Comparison of ENCODE assay signal across 8 cellular contexts in the genomic region with DNA sequence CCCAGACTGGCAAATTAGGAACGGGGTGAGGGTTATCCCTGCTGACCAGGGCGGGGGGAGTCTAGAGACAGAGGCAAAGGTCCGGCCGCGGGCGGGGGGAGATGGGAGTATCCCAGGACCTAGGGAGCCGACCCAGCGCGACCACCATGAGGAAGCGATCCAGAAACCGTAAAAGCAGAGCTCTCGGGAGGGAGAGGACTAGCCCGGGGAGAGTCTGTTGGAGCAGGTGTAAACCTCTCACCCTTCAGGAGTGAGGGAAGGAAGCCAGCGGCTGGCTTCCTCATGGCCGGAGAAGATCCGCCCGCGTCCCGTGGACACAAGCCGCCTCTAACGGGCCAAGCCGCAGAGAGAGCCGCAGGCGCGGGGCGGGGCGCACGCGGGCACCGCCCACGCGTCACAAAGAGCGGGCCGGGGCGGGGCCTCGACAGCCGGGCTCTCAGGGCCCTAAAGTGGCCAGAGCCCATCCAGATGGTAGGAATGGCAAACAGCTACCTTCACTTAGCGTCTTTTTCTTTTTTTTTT. TPM values are rescaled to one million over a fixed set of nuclear protein-coding genes. Genes with fewer than 3 reads are reported as not detected.
DNase-seq lines count a peak whose midpoint lies in the region; ATAC-seq and TF ChIP-seq lines count a peak whose summit lies in the region.

A gene (minus strand): TSS at position 350 of the 522 bp plus-strand sequence. CDS start 66 bp downstream, at position 284.

- no peak within 1 kb of the TSS for H4K8ac ChIP-seq in neuronal stem cell (ENCODE audit: low read depth, low read length)

- peak within 1 kb of the TSS; percentile 63 for H3K4me3 Mint-ChIP-seq in activated naive CD4-positive, alpha-beta T cell treated with anti-CD3 and anti-CD28 coated beads, Interleukin-2, amount 10 ng/mL, durations not matched to agents 7 days and 5 days

- peaks cover 20% of the 10 kb centered on the region for H3K9me3 Mint-ChIP-seq in activated naive CD4-positive, alpha-beta T cell treated with anti-CD3 and anti-CD28 coated beads, Interleukin-2, amount 10 ng/mL, durations not matched to agents 7 days and 5 days

- no peaks in the 10 kb centered on the region for H3F3A ChIP-seq in PC-3 (ENCODE audit: low read length, unreplicated experiment)

- no peak within 1 kb of the TSS for H3K4ac ChIP-seq in neuronal stem cell (ENCODE audit: low read length)

- no peak for TF ChIP-seq CTCF in PC-3 (conservative IDR thresholded peaks at IDR 0.05; ENCODE audit: low read depth, low read length)

- no peaks in the 10 kb centered on the region for H3K4me1 ChIP-seq in neuronal stem cell (ENCODE audit: control insufficient read depth in 2 of 2, insufficient read depth in 1 of 2, low read depth in 1 of 2, low read length in 2 of 2)
- no peaks in the 10 kb centered on the region for H3K4me1 ChIP-seq in PC-3 (ENCODE audit: insufficient read depth, low read length)

- H4K20me1 ChIP-seq in PC-3 (ENCODE audit: low read length) = no peaks in the 10 kb centered on the region

- H2BK12ac ChIP-seq in neuronal stem cell (ENCODE audit: low read length) = no peak within 1 kb of the TSS

- no peaks in the 10 kb centered on the region for H3K79me2 ChIP-seq in PC-3 (ENCODE audit: low read length)

- H3K23ac ChIP-seq in neuronal stem cell (ENCODE audit: low read depth, low read length, poor library complexity) = peak within 1 kb of the TSS; percentile 22

- H3K27me3 ChIP-seq in neuronal stem cell (ENCODE audit: control insufficient read depth in 3 of 3, insufficient read depth in 3 of 3, low read depth in 1 of 3, low read length in 3 of 3) (no peaks in the 10 kb centered on the region), PC-3 (ENCODE audit: low read length) (no peaks in the 10 kb centered on the region)

- no peak within 1 kb of the TSS for H3K27ac ChIP-seq in neuronal stem cell (replicated peaks; ENCODE audit: low read length)
- no peak within 1 kb of the TSS for H3K27ac ChIP-seq in PC-3 (ENCODE audit: low read length)

- H3K9me2 ChIP-seq in PC-3 (replicated peaks; ENCODE audit: low read length) = no peaks in the 10 kb centered on the region

- peak within 1 kb of the TSS in 1 of 2 donors; percentile 68 for H3K4me3 ChIP-seq in neuronal stem cell (ENCODE audit: low read length in 2 of 2)
- no peak within 1 kb of the TSS for H3K4me3 ChIP-seq in PC-3 (ENCODE audit: low read length)

- POLR2A ChIA-PET in PC-3 (lab: Charles Lee; ENCODE audit: unreplicated experiment) = no interaction called here

- no peak within 1 kb of the TSS for H3K14ac ChIP-seq in neuronal stem cell (ENCODE audit: low read length)

- H3K4me1 Mint-ChIP-seq in activated naive CD4-positive, alpha-beta T cell treated with anti-CD3 and anti-CD28 coated beads, Interleukin-2, amount 10 ng/mL, durations not matched to agents 7 days and 5 days = peaks cover 19% of the 10 kb centered on the region

- H2BK15ac ChIP-seq in neuronal stem cell (ENCODE audit: low read length) = no peak within 1 kb of the TSS

- intact Hi-C loops in PC-3 (cut with micrococcal nuclease) = no loop called here

- no peak within 1 kb of the TSS for H2BK120ac ChIP-seq in neuronal stem cell (ENCODE audit: low read depth, low read length)

- H3K79me1 ChIP-seq in neuronal stem cell (ENCODE audit: low read depth, low read length) = no peaks in the 10 kb centered on the region

- CTCF ChIA-PET in activated naive CD4-positive, alpha-beta T cell treated with anti-CD3 and anti-CD28 coated beads, Interleukin-2, amount 10 ng/mL, durations not matched to agents 7 days and 5 days (lab: Charles Lee) = interaction anchor here (1.0 kb wide), 1 partner anchor 33 kb away, joined by 3 read pairs; no protein-coding TSS in a partner anchor
- CTCF ChIA-PET in PC-3 (lab: Charles Lee) = no interaction called here

- no peak within 1 kb of the TSS for H2BK5ac ChIP-seq in neuronal stem cell (ENCODE audit: low read length)

- peaks cover 46% of the 10 kb centered on the region for H3K36me3 Mint-ChIP-seq in activated naive CD4-positive, alpha-beta T cell treated with anti-CD3 and anti-CD28 coated beads, Interleukin-2, amount 10 ng/mL, durations not matched to agents 7 days and 5 days

- H3K4me2 ChIP-seq in neuronal stem cell (ENCODE audit: insufficient read depth, low read length, poor library complexity, severe bottlenecking) (peak within 1 kb of the TSS; percentile 36), PC-3 (ENCODE audit: low read length) (no peak within 1 kb of the TSS)

- H2AFZ ChIP-seq in neuronal stem cell (ENCODE audit: low read length) = no peak within 1 kb of the TSS
- no peak within 1 kb of the TSS for H2AFZ ChIP-seq in PC-3 (ENCODE audit: low read length)

- H3K36me3 ChIP-seq in neuronal stem cell (replicated peaks in 1 of 2; ENCODE audit: control insufficient read depth in 2 of 2, insufficient read depth in 2 of 2, low read length in 2 of 2) (peaks cover 17 to 47% of the 10 kb centered on the region in 2 donors), PC-3 (ENCODE audit: low read depth, low read length) (no peaks in the 10 kb centered on the region)

- BruUV-seq in PC-3 (replicated peaks; lab: Mats Ljungman, UMichigan) = no TSS peak

- no CpG with 5 or more reads among the region's 38 CpGs for WGBS in neuronal stem cell (ENCODE audit: extremely low coverage in 2 of 2, insufficient read length in 2 of 2, insufficient replicate concordance in 1 of 2), 2 donors

- H3K27ac Mint-ChIP-seq in activated naive CD4-positive, alpha-beta T cell treated with anti-CD3 and anti-CD28 coated beads, Interleukin-2, amount 10 ng/mL, durations not matched to agents 7 days and 5 days = no peak within 1 kb of the TSS

- no peak within 1 kb of the TSS for H4K91ac ChIP-seq in neuronal stem cell (ENCODE audit: low read depth, low read length, poor library complexity)

- H3K9ac ChIP-seq in neuronal stem cell (ENCODE audit: low read depth, low read length, poor library complexity) = peak within 1 kb of the TSS; percentile 83
- no peak within 1 kb of the TSS for H3K9ac ChIP-seq in PC-3 (ENCODE audit: low read length)

- H3K9me3 ChIP-seq in neuronal stem cell (replicated peaks in 1 of 2; ENCODE audit: control insufficient read depth in 2 of 2, insufficient read depth in 1 of 2, low read depth in 1 of 2, low read length in 2 of 2) (peaks cover 4 to 39% of the 10 kb centered on the region in 2 donors), PC-3 (ENCODE audit: low read length) (no peaks in the 10 kb centered on the region)

- H2AK5ac ChIP-seq in neuronal stem cell (ENCODE audit: low read depth, low read length) = peak within 1 kb of the TSS; percentile 47

- H3K27me3 Mint-ChIP-seq in activated naive CD4-positive, alpha-beta T cell treated with anti-CD3 and anti-CD28 coated beads, Interleukin-2, amount 10 ng/mL, durations not matched to agents 7 days and 5 days = peaks cover 28% of the 10 kb centered on the region

- ATAC-seq in HG02852 (IDR thresholded peaks at IDR 0.05; ENCODE audit: unreplicated experiment) = peak; percentile 44
- no peak for ATAC-seq in HG03565 (IDR thresholded peaks at IDR 0.05; ENCODE audit: unreplicated experiment)
- ATAC-seq in PC-3 = no peak

- DNase-seq in C1 segment of cervical spinal cord (lab: John Stamatoyannopoulos, UW) = peak in 10 of 14 donors; percentile 40 to 83 (median 56)
- DNase-seq in activated naive CD4-positive, alpha-beta T cell treated with anti-CD3 and anti-CD28 coated beads, Interleukin-2, amount 10 ng/mL, durations not matched to agents 7 days and 5 days = peak; percentile 56
- peak; percentile 80 for DNase-seq in germinal center (ENCODE audit: low spot score)
- DNase-seq in neuronal stem cell (ENCODE audit: low spot score) = peak; percentile 50
- DNase-seq in PC-3 = no peak
- no peak for DNase-seq in NCI-H345 (lab: John Stamatoyannopoulos, UW)

- H3K18ac ChIP-seq in neuronal stem cell (ENCODE audit: low read length) = peak within 1 kb of the TSS; percentile 84

RNA-seq across cellular contexts. Expression of the gene that starts here (rescaled TPM):
- 3.4 TPM for polyA plus RNA-seq in neuronal stem cell (2013, experiment 1 of 2)
- polyA plus RNA-seq in neuronal stem cell (2013, experiment 2 of 2) = 2.5 TPM
- 0.77 TPM in 1 of 2 replicates, not detected in the other for total RNA-seq in PC-3 (2014; rRNA removed)

Comparison
In these comparisons a context has a peak if more than half of its experiments do, and no peak if none do; other contexts are left out.
1. DNase-seq: peak in C1 segment of cervical spinal cord (10 of 14), activated naive CD4-positive, alpha-beta T cell treated with anti-CD3 and anti-CD28 coated beads, Interleukin-2, amount 10 ng/mL, durations not matched to agents 7 days and 5 days (single experiment), germinal center (single experiment) and neuronal stem cell (single experiment); none in PC-3 (single experiment) and NCI-H345 (single experiment).